Comparison of ENCODE assay signal across 31 cellular contexts in genomic region chr1:57897581-57897980, GRCh38.
"Had no signal": no experiment of that assay in that cellular context is flagged by ENCODE, and none has a peak within 500 bp of the region (broad histone marks: within the 10 kb centered on the region; RNA-seq: fewer than 3 reads in every experiment).

No MANE protein-coding gene starts in this region.

- H3K4me1 ChIP-seq: colonic mucosa, esophagus squamous epithelium had no signal

- H3K9me3 Mint-ChIP-seq: activated CD4-positive, alpha-beta memory T cell treated with anti-CD3 and anti-CD28 coated beads, Interleukin-2, amount 10 ng/mL, durations not matched to agents 7 days and 5 days; activated CD4-positive, alpha-beta T cell treated with anti-CD3 and anti-CD28 coated beads, Interleukin-2, amount 10 ng/mL, durations not matched to agents 7 days and 5 days; activated T-cell treated with anti-CD3 and anti-CD28 coated beads, Interleukin-2, amount 50 U/mL, for 24 hours; activated T-cell treated with anti-CD3 and anti-CD28 coated beads, Interleukin-2, amount 50 U/mL, for 72 hours; activated T-helper 17 cell treated with anti-CD3 and anti-CD28 coated beads, Interleukin-2, amount 50 U/mL, for 72 hours; T-helper 2 cell treated with Interferon-gamma antibody and Interleukin-4, amounts not matched to agents 5 μg/mL and 100 μg/mL, for 36 hours had no signal

- H3K27ac Mint-ChIP-seq: activated CD4-positive, alpha-beta memory T cell treated with anti-CD3 and anti-CD28 coated beads, Interleukin-2, amount 10 ng/mL, durations not matched to agents 7 days and 5 days; activated CD4-positive, alpha-beta T cell treated with anti-CD3 and anti-CD28 coated beads, Interleukin-2, amount 10 ng/mL, durations not matched to agents 7 days and 5 days; activated naive CD8-positive, alpha-beta T cell; activated T-cell treated with anti-CD3 and anti-CD28 coated beads, Interleukin-2, amount 50 U/mL, for 24 hours; activated T-cell treated with anti-CD3 and anti-CD28 coated beads, Interleukin-2, amount 50 U/mL, for 72 hours; activated T-helper 17 cell treated with anti-CD3 and anti-CD28 coated beads, Interleukin-2, amount 50 U/mL, for 72 hours; T-helper 17 cell; T-helper 2 cell treated with Interferon-gamma antibody and Interleukin-4, amounts not matched to agents 5 μg/mL and 100 μg/mL, for 36 hours had no signal

- H3K36me3 ChIP-seq: brain microvascular endothelial cell, cardiac muscle cell, colonic mucosa, esophagus squamous epithelium had no signal

- H3K27ac ChIP-seq: brain microvascular endothelial cell, cardiac muscle cell, colonic mucosa, epithelial cell of prostate, esophagus squamous epithelium had no signal

- H3K27me3 Mint-ChIP-seq: activated CD4-positive, alpha-beta memory T cell treated with anti-CD3 and anti-CD28 coated beads, Interleukin-2, amount 10 ng/mL, durations not matched to agents 7 days and 5 days; activated CD4-positive, alpha-beta T cell treated with anti-CD3 and anti-CD28 coated beads, Interleukin-2, amount 10 ng/mL, durations not matched to agents 7 days and 5 days; activated naive CD8-positive, alpha-beta T cell; activated T-cell treated with anti-CD3 and anti-CD28 coated beads, Interleukin-2, amount 50 U/mL, for 24 hours had no signal

- DNase-seq: activated CD4-positive, alpha-beta memory T cell treated with anti-CD3 and anti-CD28 coated beads, Interleukin-2, amount 10 ng/mL, durations not matched to agents 7 days and 5 days; activated CD4-positive, alpha-beta T cell treated with anti-CD3 and anti-CD28 coated beads for 1 hour; activated CD4-positive, alpha-beta T cell treated with anti-CD3 and anti-CD28 coated beads for 4 hours; activated CD4-positive, alpha-beta T cell treated with anti-CD3 and anti-CD28 coated beads, Interleukin-2, amount 10 ng/mL, durations not matched to agents 7 days and 5 days; activated CD4-positive, alpha-beta T cell treated with anti-CD3 and anti-CD28 coated beads, Interleukin-2, amount 50 U/mL, for 4 hours; activated CD8-positive, alpha-beta memory T cell treated with anti-CD3 and anti-CD28 coated beads, Interleukin-2, amount 50 U/mL, for 48 hours; activated effector memory CD4-positive, alpha-beta T cell treated with Interleukin-2 at 50 U/mL for 16 hours; activated gamma-delta T cell treated with Interleukin-2 at 50 U/mL for 16 hours; activated naive CD4-positive, alpha-beta T cell treated with anti-CD3 and anti-CD28 coated beads, Interleukin-2, amount 50 U/mL, for 16 hours; activated naive CD4-positive, alpha-beta T cell treated with Interleukin-2 at 50 U/mL for 16 hours; activated T-cell treated with anti-CD3 and anti-CD28 coated beads for 4 hours; activated T-cell treated with anti-CD3 and anti-CD28 coated beads, Interleukin-2, amount 50 U/mL, for 24 hours; activated T-cell treated with anti-CD3 and anti-CD28 coated beads, Interleukin-2, amount 50 U/mL, for 72 hours; amniotic stem cell; anterior cingulate cortex; brain microvascular endothelial cell; central memory CD4-positive, alpha-beta T cell; cerebellar nuclear complex; colonic mucosa; effector CD8-positive, alpha-beta T cell; esophagus squamous epithelium; foreskin melanocyte; head of caudate nucleus; T-helper 1 cell; T-helper 17 cell; T1000 had no signal

- H3K4me3 Mint-ChIP-seq: activated CD4-positive, alpha-beta memory T cell treated with anti-CD3 and anti-CD28 coated beads, Interleukin-2, amount 10 ng/mL, durations not matched to agents 7 days and 5 days; activated CD4-positive, alpha-beta T cell treated with anti-CD3 and anti-CD28 coated beads, Interleukin-2, amount 10 ng/mL, durations not matched to agents 7 days and 5 days; activated naive CD8-positive, alpha-beta T cell; activated T-cell treated with anti-CD3 and anti-CD28 coated beads, Interleukin-2, amount 50 U/mL, for 24 hours; activated T-cell treated with anti-CD3 and anti-CD28 coated beads, Interleukin-2, amount 50 U/mL, for 72 hours; activated T-helper 17 cell treated with anti-CD3 and anti-CD28 coated beads, Interleukin-2, amount 50 U/mL, for 72 hours; T-helper 17 cell; T-helper 2 cell treated with Interferon-gamma antibody and Interleukin-4, amounts not matched to agents 5 μg/mL and 100 μg/mL, for 36 hours had no signal

- H3K4me3 ChIP-seq: cardiac muscle cell, colonic mucosa, esophagus squamous epithelium had no signal

- H3K36me3 Mint-ChIP-seq: activated naive CD8-positive, alpha-beta T cell had no signal

- H3K27me3 ChIP-seq: brain microvascular endothelial cell, cardiac muscle cell, colonic mucosa, esophagus squamous epithelium had no signal

- H3K4me1 Mint-ChIP-seq: activated CD4-positive, alpha-beta memory T cell treated with anti-CD3 and anti-CD28 coated beads, Interleukin-2, amount 10 ng/mL, durations not matched to agents 7 days and 5 days; activated CD4-positive, alpha-beta T cell treated with anti-CD3 and anti-CD28 coated beads, Interleukin-2, amount 10 ng/mL, durations not matched to agents 7 days and 5 days; activated T-helper 17 cell treated with anti-CD3 and anti-CD28 coated beads, Interleukin-2, amount 50 U/mL, for 72 hours; T-helper 17 cell had no signal

- ATAC-seq: activated T-cell treated with anti-CD3 and anti-CD28 coated beads, Interleukin-2, amount 50 U/mL, for 72 hours; activated T-helper 17 cell treated with anti-CD3 and anti-CD28 coated beads, Interleukin-2, amount 50 U/mL, for 72 hours; T-helper 17 cell had no signal

- H3K9me3 ChIP-seq: colonic mucosa, esophagus squamous epithelium had no signal
